16 cellular contexts compared by ENCODE assay signal in the genomic region with DNA sequence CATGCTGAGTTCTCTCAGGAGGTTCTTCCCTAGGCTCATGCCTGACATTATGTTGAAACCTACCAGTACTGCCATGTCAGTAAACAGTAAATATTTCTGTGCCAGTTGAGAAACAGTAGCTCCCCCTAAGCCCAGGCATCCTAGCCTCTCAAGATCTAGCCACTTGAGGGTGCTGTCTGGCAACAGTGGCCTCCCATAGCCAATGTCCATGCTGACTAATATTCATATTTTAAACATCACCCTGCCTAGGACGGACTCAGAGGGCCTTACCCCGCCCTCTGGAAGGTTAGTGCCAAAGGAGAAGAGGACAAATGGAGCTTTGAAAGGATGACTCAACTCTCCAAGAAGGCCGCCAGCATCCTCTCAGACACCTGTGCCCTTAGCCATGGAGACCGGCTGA. TPM values are rescaled to one million over a fixed set of nuclear protein-coding genes. Genes with fewer than 3 reads are reported as not detected.
DNase-seq lines count a peak whose midpoint lies in the region; ATAC-seq and TF ChIP-seq lines count a peak whose summit lies in the region.
"Had no signal": no experiment of that assay in that cellular context is flagged by ENCODE, and none has a peak within 500 bp of the region (broad histone marks: within the 10 kb centered on the region; RNA-seq: fewer than 3 reads in every experiment).

No MANE protein-coding gene starts in this region.

- H3K4me2 ChIP-seq in GM23338: no peak overlapping the region
- H3K4me2 ChIP-seq in neural progenitor cell: no peak overlapping the region

- no peak overlapping the region for H3K27ac ChIP-seq in GM23338 (ENCODE audit: low read depth)
- no peak overlapping the region for H3K27ac ChIP-seq in neural progenitor cell
- H3K27ac ChIP-seq: C4-2B, gastrocnemius medialis, lower lobe of right lung, tibial nerve had no signal

- H3K4me1 ChIP-seq in GM23338 (ENCODE audit: insufficient read depth) (peaks cover 11% of the 10 kb centered on the region), neural progenitor cell (peaks cover 3% of the 10 kb centered on the region)
- H3K4me1 ChIP-seq: gastrocnemius medialis, lower lobe of right lung, tibial nerve had no signal

- no peak overlapping the region for H2AFZ ChIP-seq in GM23338
- no peak overlapping the region for H2AFZ ChIP-seq in neural progenitor cell (replicated peaks)

- H3K36me3 Mint-ChIP-seq in GM23338 (ENCODE audit: low read depth) (peaks cover 38% of the 10 kb centered on the region; the same call in 2 of the 3 replicates), neural progenitor cell (no peaks in the 10 kb centered on the region)

- H3K9me3 Mint-ChIP-seq in GM23338 (peaks cover 5% of the 10 kb centered on the region; the same call in 2 of the 3 replicates), neural progenitor cell (peaks cover 3% of the 10 kb centered on the region)
- H3K9me3 Mint-ChIP-seq: T-helper 1 cell treated with Interleukin-12 subunit alpha and Interleukin-12 subunit beta and Interleukin-4 antibody, amounts not matched to agents 30 μg/mL and 1 μg/mL, for 36 hours had no signal

- H3K27me3 Mint-ChIP-seq in GM23338 (ENCODE audit: insufficient read depth, low read depth, poor library complexity) (peaks cover 4% of the 10 kb centered on the region), neural progenitor cell (ENCODE audit: insufficient read depth, low read depth) (peaks cover 6% of the 10 kb centered on the region)

- DNase-seq in AG04449 (ENCODE audit: low read depth, low spot score) (no peak), GM23338 (ENCODE audit: low spot score) (no peak), RPMI7951 (ENCODE audit: low read depth) (peak; percentile 60), fibroblast of gingiva (ENCODE audit: low read depth) (peak; percentile 57), neural progenitor cell (ENCODE audit: low spot score) (no peak), pons (ENCODE audit: low spot score) (no peak)
- DNase-seq in stimulated activated CD4-positive, alpha-beta T cell treated with anti-CD3 and anti-CD28 coated beads, Interleukin-4, amount 100 ng/mL, for 4 hours: no peak
- DNase-seq: aorta, gastrocnemius medialis, lower lobe of right lung, NCI-H526 had no signal

- POLR2A ChIA-PET in AG04449 (lab: Yijun Ruan, JAX): interaction anchor here (0.6 kb wide), 1 partner anchor 896 kb away, joined by 4 read pairs; no protein-coding TSS in a partner anchor

- H3K4me3 ChIP-seq in AG04449 (ENCODE audit: low read depth, low read length) (no peak overlapping the region), GM23338 (no peak overlapping the region), neural progenitor cell (no peak overlapping the region)
- H3K4me3 ChIP-seq: gastrocnemius medialis, lower lobe of right lung, tibial nerve had no signal

- no peak overlapping the region for H3K9ac ChIP-seq in neural progenitor cell

- H3K27ac Mint-ChIP-seq in GM23338 (no peak overlapping the region), neural progenitor cell (no peak overlapping the region)
- H3K27ac Mint-ChIP-seq: T-helper 1 cell treated with Interleukin-12 subunit alpha and Interleukin-12 subunit beta and Interleukin-4 antibody, amounts not matched to agents 30 μg/mL and 1 μg/mL, for 36 hours had no signal

- H3K27me3 ChIP-seq in GM23338 (ENCODE audit: insufficient read depth) (no peaks in the 10 kb centered on the region), neural progenitor cell (no peaks in the 10 kb centered on the region)
- H3K27me3 ChIP-seq: gastrocnemius medialis, tibial nerve had no signal

- H3F3A ChIP-seq in GM23338 (replicated peaks; ENCODE audit: low read depth): no peaks in the 10 kb centered on the region
- H3F3A ChIP-seq in neural progenitor cell (ENCODE audit: low read depth): peaks cover 3% of the 10 kb centered on the region

- H3K36me3 ChIP-seq in GM23338 (ENCODE audit: insufficient read depth) (no peaks in the 10 kb centered on the region), neural progenitor cell (no peaks in the 10 kb centered on the region)
- H3K36me3 ChIP-seq: gastrocnemius medialis, lower lobe of right lung, tibial nerve had no signal

- H4K20me1 ChIP-seq in GM23338 (replicated peaks; ENCODE audit: insufficient read depth) (no peaks in the 10 kb centered on the region), neural progenitor cell (ENCODE audit: low read depth) (no peaks in the 10 kb centered on the region)

- no peaks in the 10 kb centered on the region for H3K9me3 ChIP-seq in neural progenitor cell (ENCODE audit: low read depth)
- H3K9me3 ChIP-seq: gastrocnemius medialis, lower lobe of right lung had no signal

- ATAC-seq in GM23338 (peak; percentile 47; the same call in 2 of the 3 replicates), HG02970 (IDR thresholded peaks at IDR 0.05; ENCODE audit: low FRiP score, unreplicated experiment) (no peak)
- ATAC-seq: gastrocnemius medialis had no signal

- H3K4me1 Mint-ChIP-seq in GM23338: peaks cover 8% of the 10 kb centered on the region
- H3K4me1 Mint-ChIP-seq in neural progenitor cell: no peaks in the 10 kb centered on the region

- H3K4me3 Mint-ChIP-seq in GM23338 (no peak overlapping the region), neural progenitor cell (no peak overlapping the region)
- H3K4me3 Mint-ChIP-seq: T-helper 1 cell treated with Interleukin-12 subunit alpha and Interleukin-12 subunit beta and Interleukin-4 antibody, amounts not matched to agents 30 μg/mL and 1 μg/mL, for 36 hours had no signal

- CTCF ChIA-PET in AG04449 (lab: Yijun Ruan, JAX): interaction anchor here (0.8 to 4.5 kb wide), 17 partner anchors 9 to 175 kb away, joined by 3 to 84 read pairs (median 5); no protein-coding TSS in a partner anchor

- peak; percentile 29 for TF ChIP-seq CTCF in AG04449 (IDR thresholded peaks at IDR 0.05; ENCODE audit: insufficient read depth, low read length, missing control alignments)
- TF ChIP-seq CTCF in GM23338 (conservative IDR thresholded peaks at IDR 0.05; ENCODE audit: low read depth in 2 of 2): peak; percentile 59 to 80
- TF ChIP-seq CTCF in neural progenitor cell (IDR thresholded peaks at IDR 0.05): no peak

- no peaks in the 10 kb centered on the region for H3K79me2 ChIP-seq in GM23338 (replicated peaks; ENCODE audit: insufficient read depth)
- no peaks in the 10 kb centered on the region for H3K79me2 ChIP-seq in neural progenitor cell (ENCODE audit: low read depth)

- no peaks in the 10 kb centered on the region for H3K9me2 ChIP-seq in GM23338 (ENCODE audit: insufficient read depth)

TF ChIP-seq in GM23338, 12 proteins besides CTCF, POLR2A, EP300 and RAD21 (continues in another document):
- no peak for TF ChIP-seq CREB1 (CRISPR knock-in tag; IDR thresholded peaks at IDR 0.05; ENCODE audit: low read depth)
- no peak for TF ChIP-seq JUNB (IDR thresholded peaks at IDR 0.05; ENCODE audit: unreplicated experiment)
- no peak for TF ChIP-seq ZNF331 (CRISPR knock-in tag; IDR thresholded peaks at IDR 0.05; ENCODE audit: low read depth)
- TF ChIP-seq STAT1 (IDR thresholded peaks at IDR 0.05; ENCODE audit: unreplicated experiment): no peak
- no peak for TF ChIP-seq NANOG (IDR thresholded peaks at IDR 0.05; ENCODE audit: borderline replicate concordance)
- TF ChIP-seq ETS1 (IDR thresholded peaks at IDR 0.05): no peak
- no peak for TF ChIP-seq REST (IDR thresholded peaks at IDR 0.05; ENCODE audit: unreplicated experiment)
- TF ChIP-seq EZH2phosphoT487 (IDR thresholded peaks at IDR 0.05; ENCODE audit: unreplicated experiment): no peak

RNA-seq across cellular contexts. Expression of gene ACSM6, which starts 7.7 kb away (rescaled TPM):
- not detected in 2 replicates for total RNA-seq in GM23338 (2014; rRNA removed; shearing (Covaris generic))
- 0.65 and 0.90 TPM in 2 replicates for polyA plus RNA-seq in GM23338 (2016; fragmentation: Nextera tagmentation; extraction: Ambion mirVana)
- not detected in 2 replicates for total RNA-seq in RPMI7951 (2014; rRNA removed; shearing (Covaris generic))
- total RNA-seq in neural progenitor cell (ENCODE audit: low replicate concordance): not detected in 2 replicates
- total RNA-seq: gastrocnemius medialis, lower lobe of right lung, pulmonary artery endothelial cell, tibial nerve had no signal
- polyA plus RNA-seq: aorta had no signal

Comparison
In these comparisons a context has a peak if more than half of its experiments do, and no peak if none do; other contexts are left out.
1. DNase-seq: peak in RPMI7951 (single experiment) and fibroblast of gingiva (single experiment); none in AG04449 (single experiment), GM23338 (single experiment), neural progenitor cell (single experiment), stimulated activated CD4-positive, alpha-beta T cell treated with anti-CD3 and anti-CD28 coated beads, Interleukin-4, amount 100 ng/mL, for 4 hours (0 of 2) and pons (single experiment).